In genomic region chr3:8604988-8605387, GRCh38 we compare ENCODE assay signal across 28 cellular contexts. TPM values are rescaled to one million over a fixed set of nuclear protein-coding genes. Genes with fewer than 3 reads are reported as not detected.
"Had no signal": no experiment of that assay in that cellular context is flagged by ENCODE, and none has a peak within 500 bp of the region (broad histone marks: within the 10 kb centered on the region; RNA-seq: fewer than 3 reads in every experiment).

No MANE protein-coding gene starts in this region.

- H3K4me2 ChIP-seq: neural progenitor cell had no signal

- ATAC-seq: heart right ventricle; left colon; left ventricle myocardium superior; lower lobe of right lung; natural killer cell treated with Interleukin-12 subunit alpha and Interleukin-12 subunit beta and Interleukin-15 and Interleukin-18, amount 100 ng/mL, for 72 hours; psoas muscle; right cardiac atrium; stimulated activated naive B cell treated with anti-CD40 and anti-IgM and Interleukin-4, amounts not matched to agents 10 μg/mL and 1 μg/mL and 100 μg/mL, for 72 hours; upper lobe of right lung had no signal

- H3K27me3 ChIP-seq: esophagus squamous epithelium, heart right ventricle, neural progenitor cell, ovary, tibial nerve, upper lobe of right lung, uterus had no signal

- H3K9ac ChIP-seq: neural progenitor cell had no signal

- H3K4me3 ChIP-seq: esophagus squamous epithelium, heart right ventricle, lower lobe of right lung, neural progenitor cell, ovary, psoas muscle, thoracic aorta, tibial nerve, upper lobe of right lung, uterus had no signal

- H3K9me3 ChIP-seq: esophagus squamous epithelium, heart right ventricle, lower lobe of right lung, ovary, psoas muscle, thoracic aorta, tibial nerve, upper lobe of right lung, uterus had no signal

- DNase-seq: dermis blood vessel endothelial cell; effector memory CD4-positive, alpha-beta T cell; erythroblast; esophagus squamous epithelium; foreskin melanocyte; glutamatergic neuron; heart right ventricle; hippocampal formation; left colon; left ventricle myocardium superior; lower lobe of right lung; naive B cell; ovary; psoas muscle; right cardiac atrium; small intestine; stimulated activated CD4-positive, alpha-beta T cell treated with anti-CD3 and anti-CD28 coated beads, Interleukin-15, amount 100 ng/mL, for 24 hours; stimulated activated CD4-positive, alpha-beta T cell treated with anti-CD3 and anti-CD28 coated beads, Interleukin-2, amount 100 ng/mL, for 48 hours; stimulated activated naive B cell treated with anti-CD40 and anti-IgM and Interleukin-4, amounts not matched to agents 10 μg/mL and 1 μg/mL and 100 μg/mL, for 72 hours; upper lobe of right lung; uterus had no signal

- H2AFZ ChIP-seq: neural progenitor cell had no signal

- H3K36me3 ChIP-seq: esophagus squamous epithelium, heart right ventricle, lower lobe of right lung, neural progenitor cell, ovary, thoracic aorta, tibial nerve, upper lobe of right lung, uterus had no signal

- H3K27ac ChIP-seq: esophagus squamous epithelium, heart right ventricle, lower lobe of right lung, neural progenitor cell, ovary, psoas muscle, thoracic aorta, tibial nerve, upper lobe of right lung, uterus had no signal

RNA-seq across cellular contexts. Expression of gene SSUH2, which starts 39.6 kb away (rescaled TPM):
- total RNA-seq: dermis blood vessel endothelial cell; kidney epithelial cell; lower lobe of right lung; mononuclear cell; natural killer cell treated with Interleukin-12 subunit alpha and Interleukin-12 subunit beta and Interleukin-15 and Interleukin-18, amount 100 ng/mL, for 72 hours; renal cortical epithelial cell; upper lobe of right lung had no signal
